Comparison of ENCODE assay signal across 1 cellular context in genomic region chr1:26700711-26701110, GRCh38.
TF ChIP-seq lines count a peak whose summit lies in the region.

No MANE protein-coding gene starts in this region.

TF ChIP-seq in IMR-90, 13 proteins besides CTCF, POLR2A, EP300 and RAD21:
- peak; percentile 7; the same call in 1 of the 2 replicates for TF ChIP-seq MAFK (IDR thresholded peaks at IDR 0.05; ENCODE audit: low read depth, low read length)
- TF ChIP-seq CEBPB (IDR thresholded peaks at IDR 0.05; ENCODE audit: low read depth, low read length), result no peak
